2 cellular contexts compared by ENCODE assay signal in the genomic region with DNA sequence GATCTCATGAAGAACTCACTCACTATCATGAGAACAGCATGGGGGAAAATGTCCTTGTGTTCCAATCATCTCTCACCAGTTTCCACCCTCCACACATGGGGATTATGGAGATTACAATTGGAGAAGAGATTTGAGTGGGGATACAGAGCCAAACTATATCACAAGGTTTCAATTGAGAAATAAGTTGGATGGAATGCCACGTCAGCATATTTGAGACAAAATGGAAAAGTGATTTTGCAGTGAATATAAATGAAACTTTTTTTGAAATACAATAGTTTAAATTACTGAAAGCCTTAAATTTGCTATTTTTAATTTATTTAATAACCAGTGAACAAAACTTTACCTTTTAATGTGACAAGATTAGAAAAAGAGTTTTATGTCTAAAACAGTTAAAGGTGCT.
TF ChIP-seq lines count a peak whose summit lies in the region.

No MANE protein-coding gene starts in this region.

TF ChIP-seq in HepG2, 621 proteins besides CTCF, POLR2A, EP300 and RAD21:
- TF ChIP-seq MAFK (conservative IDR thresholded peaks at IDR 0.05 in 1 of 2, IDR thresholded peaks at IDR 0.05 in 1 of 2; ENCODE audit: low read length in 2 of 2) = peak; percentile 84 to 96
- TF ChIP-seq JUNB (CRISPR knock-in tag; IDR thresholded peaks at IDR 0.05; ENCODE audit: borderline replicate concordance) = no peak
- no peak for TF ChIP-seq NRL (CRISPR knock-in tag; IDR thresholded peaks at IDR 0.05; ENCODE audit: borderline replicate concordance)
- TF ChIP-seq ZNF660 (CRISPR knock-in tag; IDR thresholded peaks at IDR 0.05; ENCODE audit: borderline replicate concordance, low read depth) = no peak
- TF ChIP-seq, protein P1, sequence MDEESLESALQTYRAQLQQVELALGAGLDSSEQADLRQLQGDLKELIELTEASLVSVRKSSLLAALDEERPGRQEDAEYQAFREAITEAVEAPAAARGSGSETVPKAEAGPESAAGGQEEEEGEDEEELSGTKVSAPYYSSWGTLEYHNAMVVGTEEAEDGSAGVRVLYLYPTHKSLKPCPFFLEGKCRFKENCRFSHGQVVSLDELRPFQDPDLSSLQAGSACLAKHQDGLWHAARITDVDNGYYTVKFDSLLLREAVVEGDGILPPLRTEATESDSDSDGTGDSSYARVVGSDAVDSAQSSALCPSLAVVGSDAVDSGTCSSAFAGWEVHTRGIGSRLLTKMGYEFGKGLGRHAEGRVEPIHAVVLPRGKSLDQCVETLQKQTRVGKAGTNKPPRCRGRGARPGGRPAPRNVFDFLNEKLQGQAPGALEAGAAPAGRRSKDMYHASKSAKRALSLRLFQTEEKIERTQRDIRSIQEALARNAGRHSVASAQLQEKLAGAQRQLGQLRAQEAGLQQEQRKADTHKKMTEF (CRISPR knock-in tag; IDR thresholded peaks at IDR 0.05) = no peak
- TF ChIP-seq MAFF (IDR thresholded peaks at IDR 0.05; ENCODE audit: low read depth, low read length) = peak; percentile 92
- TF ChIP-seq ZNF678 (CRISPR knock-in tag; IDR thresholded peaks at IDR 0.05) = no peak
- TF ChIP-seq, protein P2, sequence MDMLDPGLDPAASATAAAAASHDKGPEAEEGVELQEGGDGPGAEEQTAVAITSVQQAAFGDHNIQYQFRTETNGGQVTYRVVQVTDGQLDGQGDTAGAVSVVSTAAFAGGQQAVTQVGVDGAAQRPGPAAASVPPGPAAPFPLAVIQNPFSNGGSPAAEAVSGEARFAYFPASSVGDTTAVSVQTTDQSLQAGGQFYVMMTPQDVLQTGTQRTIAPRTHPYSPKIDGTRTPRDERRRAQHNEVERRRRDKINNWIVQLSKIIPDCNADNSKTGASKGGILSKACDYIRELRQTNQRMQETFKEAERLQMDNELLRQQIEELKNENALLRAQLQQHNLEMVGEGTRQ (IDR thresholded peaks at IDR 0.05; ENCODE audit: low read depth, low read length) = no peak
- TF ChIP-seq, protein P2 (CRISPR knock-in tag; IDR thresholded peaks at IDR 0.05; ENCODE audit: borderline replicate concordance) = no peak
- TF ChIP-seq ZC3H13 (CRISPR knock-in tag; IDR thresholded peaks at IDR 0.05) = no peak
- TF ChIP-seq, protein P3, sequence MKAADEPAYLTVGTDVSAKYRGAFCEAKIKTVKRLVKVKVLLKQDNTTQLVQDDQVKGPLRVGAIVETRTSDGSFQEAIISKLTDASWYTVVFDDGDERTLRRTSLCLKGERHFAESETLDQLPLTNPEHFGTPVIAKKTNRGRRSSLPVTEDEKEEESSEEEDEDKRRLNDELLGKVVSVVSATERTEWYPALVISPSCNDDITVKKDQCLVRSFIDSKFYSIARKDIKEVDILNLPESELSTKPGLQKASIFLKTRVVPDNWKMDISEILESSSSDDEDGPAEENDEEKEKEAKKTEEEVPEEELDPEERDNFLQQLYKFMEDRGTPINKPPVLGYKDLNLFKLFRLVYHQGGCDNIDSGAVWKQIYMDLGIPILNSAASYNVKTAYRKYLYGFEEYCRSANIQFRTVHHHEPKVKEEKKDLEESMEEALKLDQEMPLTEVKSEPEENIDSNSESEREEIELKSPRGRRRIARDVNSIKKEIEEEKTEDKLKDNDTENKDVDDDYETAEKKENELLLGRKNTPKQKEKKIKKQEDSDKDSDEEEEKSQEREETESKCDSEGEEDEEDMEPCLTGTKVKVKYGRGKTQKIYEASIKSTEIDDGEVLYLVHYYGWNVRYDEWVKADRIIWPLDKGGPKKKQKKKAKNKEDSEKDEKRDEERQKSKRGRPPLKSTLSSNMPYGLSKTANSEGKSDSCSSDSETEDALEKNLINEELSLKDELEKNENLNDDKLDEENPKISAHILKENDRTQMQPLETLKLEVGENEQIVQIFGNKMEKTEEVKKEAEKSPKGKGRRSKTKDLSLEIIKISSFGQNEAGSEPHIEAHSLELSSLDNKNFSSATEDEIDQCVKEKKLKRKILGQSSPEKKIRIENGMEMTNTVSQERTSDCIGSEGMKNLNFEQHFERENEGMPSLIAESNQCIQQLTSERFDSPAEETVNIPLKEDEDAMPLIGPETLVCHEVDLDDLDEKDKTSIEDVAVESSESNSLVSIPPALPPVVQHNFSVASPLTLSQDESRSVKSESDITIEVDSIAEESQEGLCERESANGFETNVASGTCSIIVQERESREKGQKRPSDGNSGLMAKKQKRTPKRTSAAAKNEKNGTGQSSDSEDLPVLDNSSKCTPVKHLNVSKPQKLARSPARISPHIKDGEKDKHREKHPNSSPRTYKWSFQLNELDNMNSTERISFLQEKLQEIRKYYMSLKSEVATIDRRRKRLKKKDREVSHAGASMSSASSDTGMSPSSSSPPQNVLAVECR (CRISPR knock-in tag; IDR thresholded peaks at IDR 0.05; ENCODE audit: borderline replicate concordance) = no peak
- no peak for TF ChIP-seq CCAR2 (optimal IDR thresholded peaks at IDR 0.05; ENCODE audit: low read depth, low read length)
- TF ChIP-seq, protein P4, sequence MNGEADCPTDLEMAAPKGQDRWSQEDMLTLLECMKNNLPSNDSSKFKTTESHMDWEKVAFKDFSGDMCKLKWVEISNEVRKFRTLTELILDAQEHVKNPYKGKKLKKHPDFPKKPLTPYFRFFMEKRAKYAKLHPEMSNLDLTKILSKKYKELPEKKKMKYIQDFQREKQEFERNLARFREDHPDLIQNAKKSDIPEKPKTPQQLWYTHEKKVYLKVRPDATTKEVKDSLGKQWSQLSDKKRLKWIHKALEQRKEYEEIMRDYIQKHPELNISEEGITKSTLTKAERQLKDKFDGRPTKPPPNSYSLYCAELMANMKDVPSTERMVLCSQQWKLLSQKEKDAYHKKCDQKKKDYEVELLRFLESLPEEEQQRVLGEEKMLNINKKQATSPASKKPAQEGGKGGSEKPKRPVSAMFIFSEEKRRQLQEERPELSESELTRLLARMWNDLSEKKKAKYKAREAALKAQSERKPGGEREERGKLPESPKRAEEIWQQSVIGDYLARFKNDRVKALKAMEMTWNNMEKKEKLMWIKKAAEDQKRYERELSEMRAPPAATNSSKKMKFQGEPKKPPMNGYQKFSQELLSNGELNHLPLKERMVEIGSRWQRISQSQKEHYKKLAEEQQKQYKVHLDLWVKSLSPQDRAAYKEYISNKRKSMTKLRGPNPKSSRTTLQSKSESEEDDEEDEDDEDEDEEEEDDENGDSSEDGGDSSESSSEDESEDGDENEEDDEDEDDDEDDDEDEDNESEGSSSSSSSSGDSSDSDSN (CRISPR knock-in tag; IDR thresholded peaks at IDR 0.05) = no peak
- no peak for TF ChIP-seq ZNF232 (CRISPR knock-in tag; IDR thresholded peaks at IDR 0.05; ENCODE audit: borderline replicate concordance)
- TF ChIP-seq SNAI1 (CRISPR knock-in tag; IDR thresholded peaks at IDR 0.05; ENCODE audit: borderline replicate concordance) = no peak

TF ChIP-seq in IMR-90, 13 proteins besides CTCF, POLR2A, EP300 and RAD21:
- TF ChIP-seq CHD1 (IDR thresholded peaks at IDR 0.05; ENCODE audit: low read depth, low read length) (no peak), MAFK (IDR thresholded peaks at IDR 0.05; ENCODE audit: low read depth, low read length) (peak; percentile 99)
TF ChIP-seq in IMR-90: peak in this region for 1.
